ENCODE assay signal across 1 cellular context in the genomic region with DNA sequence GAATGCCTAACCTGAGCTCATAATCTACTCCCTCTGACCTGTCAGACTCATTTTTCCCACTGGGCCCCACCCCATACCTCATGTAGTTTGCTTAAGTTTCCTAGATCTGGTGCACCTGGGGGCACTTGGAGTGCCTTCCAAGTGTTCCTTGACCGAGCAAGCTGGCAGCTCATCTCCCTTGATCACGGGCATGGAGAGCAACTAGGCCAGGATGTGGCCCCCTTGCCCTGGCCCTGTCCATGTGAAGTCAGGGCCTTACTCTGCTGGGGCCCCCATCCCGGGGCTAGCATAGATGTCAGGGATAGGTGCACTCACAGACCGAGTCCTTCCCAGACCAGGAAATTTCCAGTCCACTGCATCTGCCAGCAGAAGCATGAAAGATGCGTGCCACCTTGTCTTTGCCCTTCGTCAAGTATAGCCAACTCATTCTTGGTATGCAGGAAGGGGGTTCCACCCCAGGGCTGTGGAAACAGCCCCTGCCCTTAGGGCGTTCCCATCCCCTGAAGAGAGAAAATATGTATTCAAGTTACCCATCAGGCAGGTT.
TF ChIP-seq lines count a peak whose summit lies in the region.

No MANE protein-coding gene starts in this region.

TF ChIP-seq in H1, 55 proteins besides CTCF, POLR2A, EP300 and RAD21:
- no peak for TF ChIP-seq POLR2AphosphoS5 (IDR thresholded peaks at IDR 0.05; ENCODE audit: low read depth, low read length)
- no peak for TF ChIP-seq POU5F1 (IDR thresholded peaks at IDR 0.05; ENCODE audit: low read depth, low read length)
- TF ChIP-seq YY1 (IDR thresholded peaks at IDR 0.05; ENCODE audit: low read depth, low read length), result no peak
- TF ChIP-seq, protein P1, sequence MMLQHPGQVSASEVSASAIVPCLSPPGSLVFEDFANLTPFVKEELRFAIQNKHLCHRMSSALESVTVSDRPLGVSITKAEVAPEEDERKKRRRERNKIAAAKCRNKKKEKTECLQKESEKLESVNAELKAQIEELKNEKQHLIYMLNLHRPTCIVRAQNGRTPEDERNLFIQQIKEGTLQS (IDR thresholded peaks at IDR 0.05; ENCODE audit: insufficient read depth, low read depth, low read length), result no peak
- no peak for TF ChIP-seq RBBP5 (IDR thresholded peaks at IDR 0.05; ENCODE audit: borderline replicate concordance, low read depth, low read length)
- TF ChIP-seq SP2 (IDR thresholded peaks at IDR 0.05; ENCODE audit: low read length), result no peak
- no peak for TF ChIP-seq GABPA (IDR thresholded peaks at IDR 0.05; ENCODE audit: borderline replicate concordance, insufficient read depth, low read length)
- TF ChIP-seq GTF2F1 (IDR thresholded peaks at IDR 0.05; ENCODE audit: borderline replicate concordance, low read depth, low read length), result no peak
- no peak for TF ChIP-seq TEAD4 (IDR thresholded peaks at IDR 0.05; ENCODE audit: low read depth, low read length)
- no peak for TF ChIP-seq EZH2 (IDR thresholded peaks at IDR 0.05; ENCODE audit: low read depth, low read length, severe bottlenecking)
- no peak for TF ChIP-seq BACH1 (IDR thresholded peaks at IDR 0.05; ENCODE audit: low read length)
- TF ChIP-seq ASH2L (IDR thresholded peaks at IDR 0.05; ENCODE audit: low read length), result no peak
- TF ChIP-seq CBX5 (IDR thresholded peaks at IDR 0.05; ENCODE audit: low read depth, low read length), result no peak
